In genomic region chr1:3610165-3610822, GRCh38 we compare ENCODE assay signal across 11 cellular contexts. TPM values are rescaled to one million over a fixed set of nuclear protein-coding genes. Genes with fewer than 3 reads are reported as not detected.
DNase-seq lines count a peak whose midpoint lies in the region; ATAC-seq and TF ChIP-seq lines count a peak whose summit lies in the region.
"Had no signal": no experiment of that assay in that cellular context is flagged by ENCODE, and none has a peak within 500 bp of the region (broad histone marks: within the 10 kb centered on the region; RNA-seq: fewer than 3 reads in every experiment).

No MANE protein-coding gene starts in this region.

- no peaks in the 10 kb centered on the region for H3K79me2 ChIP-seq in fibroblast of lung (ENCODE audit: control insufficient read depth, insufficient read depth, low read length)
- H3K79me2 ChIP-seq in smooth muscle cell (ENCODE audit: low read depth): no peaks in the 10 kb centered on the region

- H4K20me1 ChIP-seq in fibroblast of lung (ENCODE audit: control insufficient read depth, extremely low read depth, insufficient read depth, low read length) (no peaks in the 10 kb centered on the region), smooth muscle cell (ENCODE audit: low read depth) (no peaks in the 10 kb centered on the region)

- H3K27ac Mint-ChIP-seq in activated CD4-positive, alpha-beta T cell treated with anti-CD3 and anti-CD28 coated beads, Interleukin-2, amount 10 ng/mL, durations not matched to agents 24 days and 14 days: no peak overlapping the region

- DNase-seq in activated CD4-positive, alpha-beta T cell treated with anti-CD3 and anti-CD28 coated beads, Interleukin-2, amount 10 ng/mL, durations not matched to agents 24 days and 14 days: no peak
- DNase-seq in activated CD4-positive, alpha-beta T cell treated with anti-CD3 and anti-CD28 coated beads, Interleukin-2, amount 50 U/mL, for 4 hours: no peak
- DNase-seq in NCI-H446 (lab: John Stamatoyannopoulos, UW) (peak; percentile 80 to 93), fibroblast of lung (ENCODE audit: low read depth in 2 of 2) (peak in 1 of 2 donors; percentile 37), smooth muscle cell (lab: John Stamatoyannopoulos, UW; ENCODE audit: unreplicated experiment) (no peak)
- DNase-seq in stimulated activated CD4-positive, alpha-beta T cell treated with anti-CD3 and anti-CD28 coated beads, Interleukin-12 subunit alpha, Interleukin-12 subunit beta, amount 100 ng/mL, for 4 hours: no peak
- DNase-seq: T-helper 9 cell had no signal

- no peaks in the 10 kb centered on the region for H3K4me1 Mint-ChIP-seq in activated CD4-positive, alpha-beta T cell treated with anti-CD3 and anti-CD28 coated beads, Interleukin-2, amount 10 ng/mL, durations not matched to agents 24 days and 14 days

- H3K9ac ChIP-seq in fibroblast of lung (ENCODE audit: insufficient read depth, low read length) (peak overlapping the region; percentile 2), smooth muscle cell (ENCODE audit: low read depth) (no peak overlapping the region)

- H3K4me3 ChIP-seq in fibroblast of lung (replicated peaks in 1 of 4; ENCODE audit: control extremely low read depth in 1 of 4, insufficient read depth in 1 of 4, low read depth in 3 of 4, low read length in 4 of 4) (no peak overlapping the region), smooth muscle cell (peak overlapping the region; percentile 52)

- H3K4me3 Mint-ChIP-seq in activated CD4-positive, alpha-beta T cell treated with anti-CD3 and anti-CD28 coated beads, Interleukin-2, amount 10 ng/mL, durations not matched to agents 24 days and 14 days: peak overlapping the region; percentile 28

- intact Hi-C loops in activated CD4-positive, alpha-beta T cell treated with anti-CD3 and anti-CD28 coated beads, Interleukin-2, amount 10 ng/mL, durations not matched to agents 24 days and 14 days (cut with micrococcal nuclease): no loop called here

- H3F3A ChIP-seq in smooth muscle cell (ENCODE audit: low read depth): peaks cover 5% of the 10 kb centered on the region

- H3K27me3 Mint-ChIP-seq in activated CD4-positive, alpha-beta T cell treated with anti-CD3 and anti-CD28 coated beads, Interleukin-2, amount 10 ng/mL, durations not matched to agents 24 days and 14 days: peaks cover 20% of the 10 kb centered on the region

- H2AFZ ChIP-seq in fibroblast of lung (ENCODE audit: low read length): no peak overlapping the region
- no peak overlapping the region for H2AFZ ChIP-seq in smooth muscle cell (ENCODE audit: low read depth)

- H3K27me3 ChIP-seq in fibroblast of lung (ENCODE audit: control insufficient read depth, insufficient read depth, low read length): peaks cover 7% of the 10 kb centered on the region
- H3K27me3 ChIP-seq in smooth muscle cell (ENCODE audit: low read depth): peaks cover 17% of the 10 kb centered on the region

- ATAC-seq in HG02798 (IDR thresholded peaks at IDR 0.05; ENCODE audit: poor library complexity, unreplicated experiment) (no peak), GM19463 (IDR thresholded peaks at IDR 0.05; ENCODE audit: unreplicated experiment) (no peak)

- H3K36me3 Mint-ChIP-seq in activated CD4-positive, alpha-beta T cell treated with anti-CD3 and anti-CD28 coated beads, Interleukin-2, amount 10 ng/mL, durations not matched to agents 24 days and 14 days (ENCODE audit: low read depth): no peaks in the 10 kb centered on the region

- TF ChIP-seq CTCF in fibroblast of lung (conservative IDR thresholded peaks at IDR 0.05 in 1 of 2, IDR thresholded peaks at IDR 0.05 in 1 of 2; ENCODE audit: low read depth in 1 of 2, low read length in 2 of 2): no peak
- TF ChIP-seq CTCF in smooth muscle cell (IDR thresholded peaks at IDR 0.05; ENCODE audit: borderline replicate concordance, insufficient read depth, poor library complexity, severe bottlenecking): no peak

- H3K4me2 ChIP-seq in fibroblast of lung (ENCODE audit: extremely low read depth, insufficient read depth, low read length) (peak overlapping the region; percentile 51), smooth muscle cell (peak overlapping the region; percentile 91)

- H3K9me3 Mint-ChIP-seq in activated CD4-positive, alpha-beta T cell treated with anti-CD3 and anti-CD28 coated beads, Interleukin-2, amount 10 ng/mL, durations not matched to agents 24 days and 14 days: no peaks in the 10 kb centered on the region

- 46% methylated on average over 11 of the region's 19 CpGs for WGBS in smooth muscle cell (ENCODE audit: low lambda C conversion rate)

- H3K9me3 ChIP-seq in fibroblast of lung (ENCODE audit: control insufficient read depth, insufficient read depth, low read depth, low read length) (no peaks in the 10 kb centered on the region), smooth muscle cell (replicated peaks; ENCODE audit: low read depth) (no peaks in the 10 kb centered on the region)

- no peak overlapping the region for H3K27ac ChIP-seq in fibroblast of lung (ENCODE audit: insufficient read depth, low read length)
- no peak overlapping the region for H3K27ac ChIP-seq in smooth muscle cell (ENCODE audit: low read depth)

- H3K36me3 ChIP-seq in fibroblast of lung (ENCODE audit: control insufficient read depth, insufficient read depth, low read length) (no peaks in the 10 kb centered on the region), smooth muscle cell (ENCODE audit: low read depth) (no peaks in the 10 kb centered on the region)

- no peaks in the 10 kb centered on the region for H3K4me1 ChIP-seq in fibroblast of lung (ENCODE audit: control insufficient read depth, extremely low read depth, insufficient read depth, low read length)
- H3K4me1 ChIP-seq in smooth muscle cell (ENCODE audit: low read depth): peaks cover 23% of the 10 kb centered on the region

RNA-seq across cellular contexts. Expression of gene MEGF6, which starts 1.0 kb away (rescaled TPM):
- 1.7 and 2.1 TPM in 2 replicates for total RNA-seq in activated CD4-positive, alpha-beta T cell treated with anti-CD3 and anti-CD28 coated beads, Interleukin-2, amount 10 ng/mL, durations not matched to agents 24 days and 14 days
- total RNA-seq in fibroblast of lung: 8.0 and 11.6 TPM in 2 replicates
- polyA plus RNA-seq in fibroblast of lung: 0.54 and 1.6 TPM in 2 replicates
- 2.7 and 5.5 TPM in 2 replicates for polyA plus RNA-seq in fibroblast of lung (2012)
- 0.59 and 2.4 TPM in 2 replicates for polyA minus RNA-seq in fibroblast of lung (ENCODE audit: low replicate concordance)
- 4.8 and 6.5 TPM in 2 replicates for total RNA-seq in smooth muscle cell
- 12.8 and 18.6 TPM in 2 replicates for polyA plus RNA-seq in smooth muscle cell

RNA-seq across cellular contexts. Expression of gene TPRG1L, which starts 14.5 kb away (rescaled TPM):
- total RNA-seq in activated CD4-positive, alpha-beta T cell treated with anti-CD3 and anti-CD28 coated beads, Interleukin-2, amount 10 ng/mL, durations not matched to agents 24 days and 14 days: 8.6 and 9.7 TPM in 2 replicates
- total RNA-seq in fibroblast of lung: 22.3 and 22.9 TPM in 2 replicates
- polyA plus RNA-seq in fibroblast of lung: 56.7 and 60.6 TPM in 2 replicates
- polyA plus RNA-seq in fibroblast of lung (2012): 47.8 and 48.2 TPM in 2 replicates
- polyA minus RNA-seq in fibroblast of lung (ENCODE audit: low replicate concordance): 47.6 and 64.3 TPM in 2 replicates
- 20.7 and 21.7 TPM in 2 replicates for total RNA-seq in smooth muscle cell
- 35.0 and 38.7 TPM in 2 replicates for polyA plus RNA-seq in smooth muscle cell

RNA-seq across cellular contexts. Expression of gene WRAP73, which starts 39.6 kb away (rescaled TPM):
- 41.3 and 44.7 TPM in 2 replicates for total RNA-seq in activated CD4-positive, alpha-beta T cell treated with anti-CD3 and anti-CD28 coated beads, Interleukin-2, amount 10 ng/mL, durations not matched to agents 24 days and 14 days
- total RNA-seq in fibroblast of lung (15.0 and 15.2 TPM in 2 replicates), smooth muscle cell (14.2 and 17.2 TPM in 2 replicates)
- polyA plus RNA-seq in fibroblast of lung (12.0 and 15.8 TPM in 2 replicates), smooth muscle cell (20.8 and 21.5 TPM in 2 replicates)
- polyA plus RNA-seq in fibroblast of lung (2012): 9.5 and 15.0 TPM in 2 replicates
- polyA minus RNA-seq in fibroblast of lung (ENCODE audit: low replicate concordance): 10.5 and 29.7 TPM in 2 replicates

RNA-seq across cellular contexts. Expression of gene TP73, which starts 42.0 kb away (rescaled TPM):
- total RNA-seq in activated CD4-positive, alpha-beta T cell treated with anti-CD3 and anti-CD28 coated beads, Interleukin-2, amount 10 ng/mL, durations not matched to agents 24 days and 14 days: 1.3 and 1.4 TPM in 2 replicates
- total RNA-seq in fibroblast of lung: not detected in 2 replicates
- polyA plus RNA-seq in fibroblast of lung: 0.06 TPM in 1 of 2 replicates, not detected in the other
- polyA plus RNA-seq in fibroblast of lung (2012): 0.15 TPM in 1 of 2 replicates, not detected in the other
- polyA minus RNA-seq in fibroblast of lung (ENCODE audit: low replicate concordance): not detected in 2 replicates
- total RNA-seq in smooth muscle cell: 0.04 and 0.22 TPM in 2 replicates
- 0.50 TPM in 1 of 2 replicates, not detected in the other for polyA plus RNA-seq in smooth muscle cell
- total RNA-seq: HT1080 had no signal
- polyA plus RNA-seq: BJ had no signal

Comparison
In these comparisons a context has a peak if more than half of its experiments do, and no peak if none do; other contexts are left out.
1. DNase-seq: peak in NCI-H446 (2 of 2); none in activated CD4-positive, alpha-beta T cell treated with anti-CD3 and anti-CD28 coated beads, Interleukin-2, amount 10 ng/mL, durations not matched to agents 24 days and 14 days (single experiment), activated CD4-positive, alpha-beta T cell treated with anti-CD3 and anti-CD28 coated beads, Interleukin-2, amount 50 U/mL, for 4 hours (0 of 2), smooth muscle cell (single experiment) and stimulated activated CD4-positive, alpha-beta T cell treated with anti-CD3 and anti-CD28 coated beads, Interleukin-12 subunit alpha, Interleukin-12 subunit beta, amount 100 ng/mL, for 4 hours (single experiment).